In genomic region chr5:157948738-157949410, GRCh38 we compare ENCODE assay signal across 8 cellular contexts.
DNase-seq lines count a peak whose midpoint lies in the region; ATAC-seq, FAIRE-seq and TF ChIP-seq lines count a peak whose summit lies in the region.

No MANE protein-coding gene starts in this region.

- intact Hi-C loops in sigmoid colon (cut with DNase I): loop anchor here (1.0 to 2.0 kb wide), 3 partner anchors 46 to 132 kb away; no protein-coding TSS in a partner anchor

- H3K9me3 ChIP-seq in T-helper 17 cell (ENCODE audit: control insufficient read depth, low read length, poor library complexity, severe bottlenecking) (no peaks in the 10 kb centered on the region), astrocyte (ENCODE audit: insufficient read depth, low read depth, low read length) (no peaks in the 10 kb centered on the region), hepatocyte (ENCODE audit: low read depth) (no peaks in the 10 kb centered on the region), sigmoid colon (no peaks in the 10 kb centered on the region)

- H3K4me3 Mint-ChIP-seq in T-helper 17 cell (peak overlapping the region; percentile 66), astrocyte (ENCODE audit: unreplicated experiment) (no peak overlapping the region)

- peaks cover 2% of the 10 kb centered on the region for H3K36me3 Mint-ChIP-seq in T-helper 17 cell (ENCODE audit: low read depth)
- no peaks in the 10 kb centered on the region for H3K36me3 Mint-ChIP-seq in astrocyte (ENCODE audit: low read depth, unreplicated experiment)

- H3K4me2 ChIP-seq in astrocyte (ENCODE audit: low read length): peak overlapping the region; percentile 76
- H3K4me2 ChIP-seq in hepatocyte: peak overlapping the region; percentile 67

- TF ChIP-seq CTCF in GM12872 (IDR thresholded peaks at IDR 0.05; ENCODE audit: insufficient read depth, low read depth, low read length): peak; percentile 81
- peak; percentile 84 for TF ChIP-seq CTCF in astrocyte (IDR thresholded peaks at IDR 0.05; ENCODE audit: insufficient read depth, low read depth, low read length)
- peak; percentile 92 for TF ChIP-seq CTCF in hepatocyte (IDR thresholded peaks at IDR 0.05; ENCODE audit: poor library complexity)
- TF ChIP-seq CTCF in sigmoid colon (IDR thresholded peaks at IDR 0.05): peak; percentile 69 to 82 (median 76)

- TF ChIP-seq EP300 in sigmoid colon (IDR thresholded peaks at IDR 0.05): peak; percentile 31 to 95 (median 76)

- no peak for TF ChIP-seq POLR2A in sigmoid colon (IDR thresholded peaks at IDR 0.05)

- H3K4me1 ChIP-seq in astrocyte (ENCODE audit: insufficient read depth, low read length) (peaks cover 6% of the 10 kb centered on the region), hepatocyte (ENCODE audit: insufficient read depth) (peaks cover 8% of the 10 kb centered on the region), sigmoid colon (peaks cover 0 to 18% (median 7%) of the 10 kb centered on the region in 4 donors)

- H3K27me3 ChIP-seq in astrocyte (ENCODE audit: insufficient read depth, low read length): no peaks in the 10 kb centered on the region
- no peaks in the 10 kb centered on the region for H3K27me3 ChIP-seq in hepatocyte
- no peaks in the 10 kb centered on the region for H3K27me3 ChIP-seq in sigmoid colon

- peak; percentile 80 for ATAC-seq in HG02763 (IDR thresholded peaks at IDR 0.05; ENCODE audit: unreplicated experiment)
- ATAC-seq in T-helper 17 cell: peak; percentile 100
- ATAC-seq in HG03039 (IDR thresholded peaks at IDR 0.05; ENCODE audit: unreplicated experiment): no peak

- H2AFZ ChIP-seq in astrocyte (ENCODE audit: low read depth, low read length) (peak overlapping the region; percentile 73), hepatocyte (peak overlapping the region; percentile 61)

- H4K20me1 ChIP-seq in astrocyte (ENCODE audit: insufficient read depth, low read length): no peaks in the 10 kb centered on the region
- no peaks in the 10 kb centered on the region for H4K20me1 ChIP-seq in hepatocyte (ENCODE audit: insufficient read depth, poor library complexity, severe bottlenecking)

- peaks cover 25% of the 10 kb centered on the region for H3K27me3 Mint-ChIP-seq in T-helper 17 cell
- H3K27me3 Mint-ChIP-seq in astrocyte (ENCODE audit: low read depth, unreplicated experiment): no peaks in the 10 kb centered on the region

- H3K79me2 ChIP-seq in astrocyte (ENCODE audit: insufficient read depth, low read length): no peaks in the 10 kb centered on the region
- H3K79me2 ChIP-seq in hepatocyte: no peaks in the 10 kb centered on the region

- H3K9me3 Mint-ChIP-seq in astrocyte (ENCODE audit: unreplicated experiment): peaks cover 2% of the 10 kb centered on the region

- H3K27ac Mint-ChIP-seq in T-helper 17 cell (no peak overlapping the region), astrocyte (ENCODE audit: unreplicated experiment) (peak overlapping the region; percentile 60)

- 16% methylated on average over 11 of the region's 11 CpGs for WGBS in hepatocyte (ENCODE audit: low lambda C conversion rate, missing lambda C conversion rate)
- WGBS in sigmoid colon, 2 donors: 15 to 21% methylated on average over 11 of the region's 11 CpGs

- H3K4me3 ChIP-seq in astrocyte (ENCODE audit: insufficient read depth, low read depth, low read length) (peak overlapping the region; percentile 41), hepatocyte (no peak overlapping the region), sigmoid colon (peak overlapping the region in 2 of 4 donors; percentile 4 to 7)

- DNase-seq in NCI-H1694 (lab: John Stamatoyannopoulos, UW): peak; percentile 88
- peak; percentile 46 to 69 (median 55) for DNase-seq in T-helper 17 cell
- DNase-seq in astrocyte (ENCODE audit: low read depth): peak; percentile 83
- peak; percentile 94 for DNase-seq in hepatocyte (ENCODE audit: low spot score)
- peak; percentile 96 for DNase-seq in sigmoid colon

- no peaks in the 10 kb centered on the region for H3K36me3 ChIP-seq in astrocyte (ENCODE audit: insufficient read depth, low read length)
- no peaks in the 10 kb centered on the region for H3K36me3 ChIP-seq in hepatocyte (replicated peaks; ENCODE audit: insufficient read depth, low read depth)
- H3K36me3 ChIP-seq in sigmoid colon: no peaks in the 10 kb centered on the region

- H3K9ac ChIP-seq in astrocyte (ENCODE audit: low read length): peak overlapping the region; percentile 38

- peak; percentile 94 for FAIRE-seq in astrocyte (lab: Jason Lieb, UNC)

- no peaks in the 10 kb centered on the region for H3K9me2 ChIP-seq in hepatocyte (replicated peaks; ENCODE audit: insufficient read depth)

- H3K27ac ChIP-seq in astrocyte (ENCODE audit: low read depth, low read length) (no peak overlapping the region), hepatocyte (peak overlapping the region; percentile 45), sigmoid colon (peak overlapping the region; percentile 77 to 84 (median 79))

- H3K4me1 Mint-ChIP-seq in T-helper 17 cell (peaks cover 5% of the 10 kb centered on the region), astrocyte (ENCODE audit: low read depth, unreplicated experiment) (peaks cover 8% of the 10 kb centered on the region)
